1 cellular context compared by ENCODE assay signal in genomic region chr17:36600936-36601302, GRCh38.
TF ChIP-seq lines count a peak whose summit lies in the region.

No MANE protein-coding gene starts in this region.

TF ChIP-seq in endothelial cell of umbilical vein, 7 proteins besides CTCF, POLR2A, EP300 and RAD21:
- TF ChIP-seq POLR2AphosphoS5 (IDR thresholded peaks at IDR 0.05; ENCODE audit: insufficient read depth, low read depth, low read length) (no peak), FOS (IDR thresholded peaks at IDR 0.05; ENCODE audit: borderline replicate concordance, insufficient read depth, low read length) (no peak), EZH2 (IDR thresholded peaks at IDR 0.05; ENCODE audit: borderline replicate concordance, low read depth, low read length, severe bottlenecking) (no peak), JUN (IDR thresholded peaks at IDR 0.05; ENCODE audit: borderline replicate concordance, insufficient read depth, insufficient read length, low read depth) (no peak), MAX (IDR thresholded peaks at IDR 0.05; ENCODE audit: insufficient read depth, insufficient read length) (no peak), MYC (IDR thresholded peaks at IDR 0.05; ENCODE audit: low read depth, low read length) (no peak), GATA2 (IDR thresholded peaks at IDR 0.05; ENCODE audit: insufficient read depth, insufficient read length, low read depth, low read length) (no peak)
TF ChIP-seq in endothelial cell of umbilical vein: peak in this region for 0.
